3 cellular contexts compared by ENCODE assay signal in genomic region chr2:106771811-106772210, GRCh38.
"Had no signal": no experiment of that assay in that cellular context is flagged by ENCODE, and none has a peak within 500 bp of the region (broad histone marks: within the 10 kb centered on the region; RNA-seq: fewer than 3 reads in every experiment).

No MANE protein-coding gene starts in this region.

- H3K4me3 ChIP-seq: GM12878 had no signal

- DNase-seq: GDM1, GF-D8 had no signal

- ATAC-seq: GM12878 had no signal
